In genomic region chr22:49436056-49436455, GRCh38 we compare ENCODE assay signal across 3 cellular contexts.
"Had no signal": no experiment of that assay in that cellular context is flagged by ENCODE, and none has a peak within 500 bp of the region (broad histone marks: within the 10 kb centered on the region; RNA-seq: fewer than 3 reads in every experiment).

No MANE protein-coding gene starts in this region.

- H3K4me3 ChIP-seq: GM12878 had no signal

- DNase-seq: GDM1, GF-D8 had no signal
